In the genomic region with DNA sequence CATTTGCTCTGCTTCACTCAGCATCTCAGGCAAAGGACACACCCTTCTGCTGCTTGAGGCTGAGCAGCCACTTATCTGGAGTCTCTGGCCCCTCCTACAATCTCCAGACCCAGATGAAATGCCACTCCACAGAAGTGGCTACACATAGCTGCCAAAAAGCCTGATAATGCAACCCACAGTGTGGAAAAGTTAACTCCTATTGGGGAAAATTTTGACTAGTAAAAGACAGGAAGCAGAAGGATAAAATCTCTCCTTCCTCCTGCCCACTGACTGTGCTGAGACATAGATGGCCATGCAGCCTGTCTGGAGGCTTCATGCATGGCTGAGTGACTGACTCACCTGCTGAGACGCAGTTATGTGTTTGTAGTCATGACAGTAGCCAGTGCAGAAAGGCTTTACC, we compare ENCODE assay signal across 1 cellular context.
TF ChIP-seq lines count a peak whose summit lies in the region.

No MANE protein-coding gene starts in this region.

TF ChIP-seq in GM23338, 12 proteins besides CTCF, POLR2A, EP300 and RAD21 (continued from another document):
- TF ChIP-seq, protein P1, sequence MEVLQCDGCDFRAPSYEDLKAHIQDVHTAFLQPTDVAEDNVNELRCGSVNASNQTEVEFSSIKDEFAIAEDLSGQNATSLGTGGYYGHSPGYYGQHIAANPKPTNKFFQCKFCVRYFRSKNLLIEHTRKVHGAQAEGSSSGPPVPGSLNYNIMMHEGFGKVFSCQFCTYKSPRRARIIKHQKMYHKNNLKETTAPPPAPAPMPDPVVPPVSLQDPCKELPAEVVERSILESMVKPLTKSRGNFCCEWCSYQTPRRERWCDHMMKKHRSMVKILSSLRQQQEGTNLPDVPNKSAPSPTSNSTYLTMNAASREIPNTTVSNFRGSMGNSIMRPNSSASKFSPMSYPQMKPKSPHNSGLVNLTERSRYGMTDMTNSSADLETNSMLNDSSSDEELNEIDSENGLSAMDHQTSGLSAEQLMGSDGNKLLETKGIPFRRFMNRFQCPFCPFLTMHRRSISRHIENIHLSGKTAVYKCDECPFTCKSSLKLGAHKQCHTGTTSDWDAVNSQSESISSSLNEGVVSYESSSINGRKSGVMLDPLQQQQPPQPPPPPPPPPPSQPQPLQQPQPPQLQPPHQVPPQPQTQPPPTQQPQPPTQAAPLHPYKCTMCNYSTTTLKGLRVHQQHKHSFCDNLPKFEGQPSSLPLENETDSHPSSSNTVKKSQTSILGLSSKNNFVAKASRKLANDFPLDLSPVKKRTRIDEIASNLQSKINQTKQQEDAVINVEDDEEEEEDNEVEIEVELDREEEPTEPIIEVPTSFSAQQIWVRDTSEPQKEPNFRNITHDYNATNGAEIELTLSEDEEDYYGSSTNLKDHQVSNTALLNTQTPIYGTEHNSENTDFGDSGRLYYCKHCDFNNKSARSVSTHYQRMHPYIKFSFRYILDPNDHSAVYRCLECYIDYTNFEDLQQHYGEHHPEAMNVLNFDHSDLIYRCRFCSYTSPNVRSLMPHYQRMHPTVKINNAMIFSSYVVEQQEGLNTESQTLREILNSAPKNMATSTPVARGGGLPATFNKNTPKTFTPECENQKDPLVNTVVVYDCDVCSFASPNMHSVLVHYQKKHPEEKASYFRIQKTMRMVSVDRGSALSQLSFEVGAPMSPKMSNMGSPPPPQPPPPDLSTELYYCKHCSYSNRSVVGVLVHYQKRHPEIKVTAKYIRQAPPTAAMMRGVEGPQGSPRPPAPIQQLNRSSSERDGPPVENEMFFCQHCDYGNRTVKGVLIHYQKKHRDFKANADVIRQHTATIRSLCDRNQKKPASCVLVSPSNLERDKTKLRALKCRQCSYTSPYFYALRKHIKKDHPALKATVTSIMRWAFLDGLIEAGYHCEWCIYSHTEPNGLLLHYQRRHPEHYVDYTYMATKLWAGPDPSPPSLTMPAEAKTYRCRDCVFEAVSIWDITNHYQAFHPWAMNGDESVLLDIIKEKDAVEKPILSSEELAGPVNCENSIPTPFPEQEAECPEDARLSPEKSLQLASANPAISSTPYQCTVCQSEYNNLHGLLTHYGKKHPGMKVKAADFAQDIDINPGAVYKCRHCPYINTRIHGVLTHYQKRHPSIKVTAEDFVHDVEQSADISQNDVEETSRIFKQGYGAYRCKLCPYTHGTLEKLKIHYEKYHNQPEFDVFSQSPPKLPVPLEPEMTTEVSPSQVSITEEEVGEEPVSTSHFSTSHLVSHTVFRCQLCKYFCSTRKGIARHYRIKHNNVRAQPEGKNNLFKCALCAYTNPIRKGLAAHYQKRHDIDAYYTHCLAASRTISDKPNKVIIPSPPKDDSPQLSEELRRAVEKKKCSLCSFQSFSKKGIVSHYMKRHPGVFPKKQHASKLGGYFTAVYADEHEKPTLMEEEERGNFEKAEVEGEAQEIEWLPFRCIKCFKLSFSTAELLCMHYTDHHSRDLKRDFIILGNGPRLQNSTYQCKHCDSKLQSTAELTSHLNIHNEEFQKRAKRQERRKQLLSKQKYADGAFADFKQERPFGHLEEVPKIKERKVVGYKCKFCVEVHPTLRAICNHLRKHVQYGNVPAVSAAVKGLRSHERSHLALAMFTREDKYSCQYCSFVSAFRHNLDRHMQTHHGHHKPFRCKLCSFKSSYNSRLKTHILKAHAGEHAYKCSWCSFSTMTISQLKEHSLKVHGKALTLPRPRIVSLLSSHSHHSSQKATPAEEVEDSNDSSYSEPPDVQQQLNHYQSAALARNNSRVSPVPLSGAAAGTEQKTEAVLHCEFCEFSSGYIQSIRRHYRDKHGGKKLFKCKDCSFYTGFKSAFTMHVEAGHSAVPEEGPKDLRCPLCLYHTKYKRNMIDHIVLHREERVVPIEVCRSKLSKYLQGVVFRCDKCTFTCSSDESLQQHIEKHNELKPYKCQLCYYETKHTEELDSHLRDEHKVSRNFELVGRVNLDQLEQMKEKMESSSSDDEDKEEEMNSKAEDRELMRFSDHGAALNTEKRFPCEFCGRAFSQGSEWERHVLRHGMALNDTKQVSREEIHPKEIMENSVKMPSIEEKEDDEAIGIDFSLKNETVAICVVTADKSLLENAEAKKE (CRISPR knock-in tag; IDR thresholded peaks at IDR 0.05), result no peak
- TF ChIP-seq EZH2 (IDR thresholded peaks at IDR 0.05; ENCODE audit: low read depth, unreplicated experiment) (no peak), JUNB (IDR thresholded peaks at IDR 0.05; ENCODE audit: unreplicated experiment) (no peak), ZNF114 (CRISPR knock-in tag; IDR thresholded peaks at IDR 0.05) (no peak), EZH2phosphoT487 (IDR thresholded peaks at IDR 0.05; ENCODE audit: unreplicated experiment) (no peak), NANOG (IDR thresholded peaks at IDR 0.05; ENCODE audit: borderline replicate concordance) (no peak), CREB1 (CRISPR knock-in tag; IDR thresholded peaks at IDR 0.05; ENCODE audit: low read depth) (no peak), POLR2AphosphoS5 (IDR thresholded peaks at IDR 0.05; ENCODE audit: low read depth) (no peak), ZNF331 (CRISPR knock-in tag; IDR thresholded peaks at IDR 0.05; ENCODE audit: low read depth) (no peak), STAT1 (IDR thresholded peaks at IDR 0.05; ENCODE audit: unreplicated experiment) (no peak)
- TF ChIP-seq, protein P2, sequence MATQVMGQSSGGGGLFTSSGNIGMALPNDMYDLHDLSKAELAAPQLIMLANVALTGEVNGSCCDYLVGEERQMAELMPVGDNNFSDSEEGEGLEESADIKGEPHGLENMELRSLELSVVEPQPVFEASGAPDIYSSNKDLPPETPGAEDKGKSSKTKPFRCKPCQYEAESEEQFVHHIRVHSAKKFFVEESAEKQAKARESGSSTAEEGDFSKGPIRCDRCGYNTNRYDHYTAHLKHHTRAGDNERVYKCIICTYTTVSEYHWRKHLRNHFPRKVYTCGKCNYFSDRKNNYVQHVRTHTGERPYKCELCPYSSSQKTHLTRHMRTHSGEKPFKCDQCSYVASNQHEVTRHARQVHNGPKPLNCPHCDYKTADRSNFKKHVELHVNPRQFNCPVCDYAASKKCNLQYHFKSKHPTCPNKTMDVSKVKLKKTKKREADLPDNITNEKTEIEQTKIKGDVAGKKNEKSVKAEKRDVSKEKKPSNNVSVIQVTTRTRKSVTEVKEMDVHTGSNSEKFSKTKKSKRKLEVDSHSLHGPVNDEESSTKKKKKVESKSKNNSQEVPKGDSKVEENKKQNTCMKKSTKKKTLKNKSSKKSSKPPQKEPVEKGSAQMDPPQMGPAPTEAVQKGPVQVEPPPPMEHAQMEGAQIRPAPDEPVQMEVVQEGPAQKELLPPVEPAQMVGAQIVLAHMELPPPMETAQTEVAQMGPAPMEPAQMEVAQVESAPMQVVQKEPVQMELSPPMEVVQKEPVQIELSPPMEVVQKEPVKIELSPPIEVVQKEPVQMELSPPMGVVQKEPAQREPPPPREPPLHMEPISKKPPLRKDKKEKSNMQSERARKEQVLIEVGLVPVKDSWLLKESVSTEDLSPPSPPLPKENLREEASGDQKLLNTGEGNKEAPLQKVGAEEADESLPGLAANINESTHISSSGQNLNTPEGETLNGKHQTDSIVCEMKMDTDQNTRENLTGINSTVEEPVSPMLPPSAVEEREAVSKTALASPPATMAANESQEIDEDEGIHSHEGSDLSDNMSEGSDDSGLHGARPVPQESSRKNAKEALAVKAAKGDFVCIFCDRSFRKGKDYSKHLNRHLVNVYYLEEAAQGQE (IDR thresholded peaks at IDR 0.05; ENCODE audit: unreplicated experiment), result no peak
